Comparison of ENCODE assay signal across 23 cellular contexts in genomic region chr12:127106723-127107122, GRCh38.
DNase-seq lines count a peak whose midpoint lies in the region; ATAC-seq, FAIRE-seq and TF ChIP-seq lines count a peak whose summit lies in the region.
"Had no signal": no experiment of that assay in that cellular context is flagged by ENCODE, and none has a peak within 500 bp of the region (broad histone marks: within the 10 kb centered on the region; RNA-seq: fewer than 3 reads in every experiment).

No MANE protein-coding gene starts in this region.

- no TSS peak for BruUV-seq in PC-3 (replicated peaks; lab: Mats Ljungman, UMichigan)

- H3K36me3 ChIP-seq in PC-3 (ENCODE audit: low read depth, low read length), result no peaks in the 10 kb centered on the region; the same call in 1 of the 2 replicates
- no peaks in the 10 kb centered on the region for H3K36me3 ChIP-seq in Peyer's patch
- H3K36me3 ChIP-seq: BLaER1 treated with 17β-estradiol and CSF1 and Interleukin-3, amounts not matched to agents 10 nM and 100 nM had no signal

- H3K4me1 ChIP-seq in PC-3 (ENCODE audit: insufficient read depth, low read length) (peaks cover 26% of the 10 kb centered on the region), Peyer's patch (no peaks in the 10 kb centered on the region)
- H3K4me1 ChIP-seq: BLaER1 treated with 17β-estradiol and CSF1 and Interleukin-3, amounts not matched to agents 10 nM and 100 nM; Caco-2 had no signal

- TF ChIP-seq CTCF in PC-3 (conservative IDR thresholded peaks at IDR 0.05; ENCODE audit: low read depth, low read length) (no peak), progenitor cell of endocrine pancreas (IDR thresholded peaks at IDR 0.05; ENCODE audit: unreplicated experiment) (no peak), Peyer's patch (IDR thresholded peaks at IDR 0.05) (no peak)

- CTCF ChIA-PET in PC-3 (lab: Charles Lee), result interaction anchor here (1.5 kb wide), 1 partner anchor 56 kb away, joined by 4 read pairs; no protein-coding TSS in a partner anchor

- H3K9me2 ChIP-seq in PC-3 (replicated peaks; ENCODE audit: low read length), result no peaks in the 10 kb centered on the region

- H3K27ac ChIP-seq in PC-3 (ENCODE audit: low read length) (peak overlapping the region; percentile 21), Peyer's patch (no peak overlapping the region)
- H3K27ac ChIP-seq: 22Rv1; A549; BLaER1 treated with 17β-estradiol and CSF1 and Interleukin-3, amounts not matched to agents 10 nM and 100 nM; C4-2B had no signal

- no peak overlapping the region for H3K4me2 ChIP-seq in PC-3 (ENCODE audit: low read length)
- H3K4me2 ChIP-seq: BLaER1 treated with 17β-estradiol and CSF1 and Interleukin-3, amounts not matched to agents 10 nM and 100 nM had no signal

- no peaks in the 10 kb centered on the region for H3K27me3 ChIP-seq in PC-3 (ENCODE audit: low read length)
- H3K27me3 ChIP-seq in Peyer's patch, result no peaks in the 10 kb centered on the region
- H3K27me3 ChIP-seq: BLaER1 treated with 17β-estradiol and CSF1 and Interleukin-3, amounts not matched to agents 10 nM and 100 nM had no signal

- no peaks in the 10 kb centered on the region for H3K9me3 Mint-ChIP-seq in activated CD4-positive, alpha-beta T cell treated with anti-CD3 and anti-CD28 coated beads, Interleukin-2, amount 10 ng/mL, durations not matched to agents 24 days and 14 days
- no peaks in the 10 kb centered on the region for H3K9me3 Mint-ChIP-seq in progenitor cell of endocrine pancreas (ENCODE audit: low read depth)
- H3K9me3 Mint-ChIP-seq: CD4-positive, alpha-beta T cell; CD8-positive, alpha-beta T cell had no signal

- no peaks in the 10 kb centered on the region for H3F3A ChIP-seq in PC-3 (ENCODE audit: low read length, unreplicated experiment)

- no peaks in the 10 kb centered on the region for H3K4me1 Mint-ChIP-seq in activated CD4-positive, alpha-beta T cell treated with anti-CD3 and anti-CD28 coated beads, Interleukin-2, amount 10 ng/mL, durations not matched to agents 24 days and 14 days
- peaks cover 19% of the 10 kb centered on the region for H3K4me1 Mint-ChIP-seq in progenitor cell of endocrine pancreas (ENCODE audit: low read depth)
- H3K4me1 Mint-ChIP-seq: B cell had no signal

- H2AFZ ChIP-seq in PC-3 (ENCODE audit: low read length), result no peak overlapping the region

- POLR2A ChIA-PET in PC-3 (lab: Charles Lee; ENCODE audit: unreplicated experiment), result no interaction called here

- H4K20me1 ChIP-seq in PC-3 (ENCODE audit: low read length), result no peaks in the 10 kb centered on the region
- H4K20me1 ChIP-seq: BLaER1 treated with 17β-estradiol and CSF1 and Interleukin-3, amounts not matched to agents 10 nM and 100 nM had no signal

- H3K27me3 Mint-ChIP-seq in activated CD4-positive, alpha-beta T cell treated with anti-CD3 and anti-CD28 coated beads, Interleukin-2, amount 10 ng/mL, durations not matched to agents 24 days and 14 days, result peaks cover 1% of the 10 kb centered on the region
- no peaks in the 10 kb centered on the region for H3K27me3 Mint-ChIP-seq in progenitor cell of endocrine pancreas
- H3K27me3 Mint-ChIP-seq: B cell had no signal

- FAIRE-seq in islet of Langerhans (lab: Jason Lieb, UNC), result peak; percentile 51
- FAIRE-seq: A549, D721Med, G401.6, GM12891, GM18507 had no signal

- H3K4me3 Mint-ChIP-seq in activated CD4-positive, alpha-beta T cell treated with anti-CD3 and anti-CD28 coated beads, Interleukin-2, amount 10 ng/mL, durations not matched to agents 24 days and 14 days, result no peak overlapping the region
- no peak overlapping the region for H3K4me3 Mint-ChIP-seq in progenitor cell of endocrine pancreas (ENCODE audit: low read depth)
- H3K4me3 Mint-ChIP-seq: B cell; CD4-positive, alpha-beta T cell; CD8-positive, alpha-beta T cell had no signal

- no peak for TF ChIP-seq POLR2A in Peyer's patch (IDR thresholded peaks at IDR 0.05)

- intact Hi-C loops in activated CD4-positive, alpha-beta T cell treated with anti-CD3 and anti-CD28 coated beads, Interleukin-2, amount 10 ng/mL, durations not matched to agents 24 days and 14 days (cut with micrococcal nuclease), result no loop called here
- intact Hi-C loops in PC-3 (cut with micrococcal nuclease), result loop anchor here (2.0 to 5.0 kb wide), 2 partner anchors 24 to 324 kb away; no protein-coding TSS in a partner anchor

- no peak overlapping the region for H3K27ac Mint-ChIP-seq in activated CD4-positive, alpha-beta T cell treated with anti-CD3 and anti-CD28 coated beads, Interleukin-2, amount 10 ng/mL, durations not matched to agents 24 days and 14 days
- H3K27ac Mint-ChIP-seq in progenitor cell of endocrine pancreas, result peak overlapping the region; percentile 56
- H3K27ac Mint-ChIP-seq: B cell; CD4-positive, alpha-beta T cell; CD8-positive, alpha-beta T cell had no signal

- H3K4me3 ChIP-seq in PC-3 (ENCODE audit: low read length), result no peak overlapping the region
- H3K4me3 ChIP-seq in Peyer's patch, result no peak overlapping the region
- H3K4me3 ChIP-seq: A549; BLaER1 treated with 17β-estradiol and CSF1 and Interleukin-3, amounts not matched to agents 10 nM and 100 nM had no signal

- H3K36me3 Mint-ChIP-seq in activated CD4-positive, alpha-beta T cell treated with anti-CD3 and anti-CD28 coated beads, Interleukin-2, amount 10 ng/mL, durations not matched to agents 24 days and 14 days (ENCODE audit: low read depth), result no peaks in the 10 kb centered on the region
- H3K36me3 Mint-ChIP-seq in progenitor cell of endocrine pancreas (ENCODE audit: insufficient read depth), result no peaks in the 10 kb centered on the region
- H3K36me3 Mint-ChIP-seq: CD8-positive, alpha-beta T cell had no signal

- peak; percentile 4 for DNase-seq in activated CD4-positive, alpha-beta T cell treated with anti-CD3 and anti-CD28 coated beads, Interleukin-2, amount 10 ng/mL, durations not matched to agents 24 days and 14 days
- DNase-seq in activated CD4-positive, alpha-beta T cell treated with anti-CD3 and anti-CD28 coated beads, Interleukin-2, amount 50 U/mL, for 1 hour, result no peak
- no peak for DNase-seq in PC-3
- no peak for DNase-seq in progenitor cell of endocrine pancreas (ENCODE audit: low spot score, unreplicated experiment)
- DNase-seq in NCI-H2029 (lab: John Stamatoyannopoulos, UW), result no peak
- DNase-seq in Peyer's patch, result no peak
- DNase-seq: AML-193; Caco-2; Calu3; CD4-positive, alpha-beta T cell; CD8-positive, alpha-beta T cell; DMS79 treated with DMSO at 0.1 percent for 48 hours; GF-D8 had no signal

- H3K9ac ChIP-seq in PC-3 (ENCODE audit: low read length), result no peak overlapping the region
- H3K9ac ChIP-seq: BLaER1 treated with 17β-estradiol and CSF1 and Interleukin-3, amounts not matched to agents 10 nM and 100 nM had no signal

- no peaks in the 10 kb centered on the region for H3K9me3 ChIP-seq in PC-3 (ENCODE audit: low read length)
- no peaks in the 10 kb centered on the region for H3K9me3 ChIP-seq in Peyer's patch
- H3K9me3 ChIP-seq: A549; BLaER1 treated with 17β-estradiol and CSF1 and Interleukin-3, amounts not matched to agents 10 nM and 100 nM; Caco-2 had no signal

- H3K79me2 ChIP-seq in PC-3 (ENCODE audit: low read length), result no peaks in the 10 kb centered on the region

- 0 out of 2 replicates have a peak, but pooled peaks have one; percentile 13 for ATAC-seq in PC-3
- ATAC-seq: A549; CD8-positive, alpha-beta T cell had no signal
